Comparison of ENCODE assay signal across 24 cellular contexts in genomic region chr6:121418346-121418745, GRCh38.
"Had no signal": no experiment of that assay in that cellular context is flagged by ENCODE, and none has a peak within 500 bp of the region (broad histone marks: within the 10 kb centered on the region; RNA-seq: fewer than 3 reads in every experiment).

No MANE protein-coding gene starts in this region.

- H3K27ac ChIP-seq: colonic mucosa, coronary artery, dorsolateral prefrontal cortex, epithelial cell of prostate, esophagus muscularis mucosa, esophagus squamous epithelium, foreskin keratinocyte, gastrocnemius medialis, gastroesophageal sphincter, heart left ventricle, heart right ventricle had no signal

- H3K4me3 ChIP-seq: colonic mucosa, coronary artery, dorsolateral prefrontal cortex, esophagus muscularis mucosa, esophagus squamous epithelium, gastrocnemius medialis, gastroesophageal sphincter, heart left ventricle, heart right ventricle had no signal

- H3K36me3 ChIP-seq: colonic mucosa, esophagus muscularis mucosa, esophagus squamous epithelium, gastrocnemius medialis, gastroesophageal sphincter, heart left ventricle, heart right ventricle had no signal

- DNase-seq: colonic mucosa; cortex of kidney; dermis blood vessel endothelial cell; dorsolateral prefrontal cortex; effector CD4-positive, alpha-beta T cell; effector CD8-positive, alpha-beta T cell; effector memory CD4-positive, alpha-beta T cell; effector memory CD8-positive, alpha-beta T cell; endodermal cell; erythroblast; esophagus squamous epithelium; foreskin fibroblast; foreskin keratinocyte; foreskin melanocyte; gastrocnemius medialis; glutamatergic neuron; head of caudate nucleus; heart left ventricle; heart right ventricle had no signal

- H3K4me1 ChIP-seq: colonic mucosa, esophagus squamous epithelium, foreskin keratinocyte, gastrocnemius medialis, heart left ventricle, heart right ventricle had no signal

- H3K27me3 ChIP-seq: colonic mucosa, dorsolateral prefrontal cortex, esophagus muscularis mucosa, esophagus squamous epithelium, foreskin keratinocyte, gastrocnemius medialis, gastroesophageal sphincter, heart left ventricle, heart right ventricle had no signal

- H3K9me3 ChIP-seq: colonic mucosa, esophagus muscularis mucosa, esophagus squamous epithelium, gastrocnemius medialis, gastroesophageal sphincter had no signal

- ATAC-seq: effector memory CD8-positive, alpha-beta T cell; esophagus mucosa; foreskin keratinocyte; gastrocnemius medialis; gastroesophageal sphincter; heart left ventricle; heart right ventricle had no signal
